8 cellular contexts compared by ENCODE assay signal in the genomic region with DNA sequence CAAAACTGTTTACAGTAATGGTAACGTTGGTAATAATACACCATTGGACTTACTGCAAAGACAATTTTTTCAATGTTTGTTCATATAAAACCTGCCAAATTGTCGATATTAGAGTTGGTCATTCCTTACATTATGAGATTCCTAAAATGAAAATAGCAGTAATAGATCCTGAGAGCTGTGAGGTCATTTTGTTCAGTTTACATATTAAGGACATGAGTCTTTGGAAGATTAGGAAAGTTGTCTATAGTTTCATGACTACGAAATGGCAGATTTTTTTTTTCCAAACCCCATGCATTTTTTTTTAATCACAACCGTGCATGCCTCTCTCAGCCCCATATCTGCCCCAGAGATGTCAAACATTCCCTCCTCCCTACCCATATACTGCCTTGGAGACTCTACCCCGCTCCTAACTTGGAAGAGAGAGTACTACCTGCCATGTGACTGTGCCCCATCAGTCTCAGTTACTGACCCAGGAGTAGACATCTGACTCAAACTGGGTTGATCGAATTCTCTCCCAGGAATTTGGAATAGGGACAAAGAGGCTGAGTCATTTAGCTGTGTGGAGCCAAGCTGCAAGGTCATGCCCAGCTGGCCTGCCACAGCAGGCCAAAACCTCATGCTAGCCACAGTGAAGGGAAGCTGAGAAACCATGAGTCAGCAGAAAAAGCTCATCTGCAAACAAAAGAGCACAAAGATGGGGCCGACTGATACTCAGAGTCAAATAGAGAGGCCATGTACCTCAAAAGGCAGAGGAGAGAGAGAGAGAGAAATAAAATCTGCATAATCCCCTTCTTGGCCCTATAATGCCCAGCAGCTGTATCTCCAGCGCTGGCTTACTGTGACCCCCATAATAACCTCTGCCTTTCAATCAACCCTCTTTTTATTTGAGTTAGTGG. TPM values are rescaled to one million over a fixed set of nuclear protein-coding genes. Genes with fewer than 3 reads are reported as not detected.
DNase-seq lines count a peak whose midpoint lies in the region; TF ChIP-seq lines count a peak whose summit lies in the region.

No MANE protein-coding gene starts in this region.

- no peak overlapping the region; a peak in 1 of 5 replicates for H3K4me3 Mint-ChIP-seq in H9

- no peak overlapping the region for H2BK12ac ChIP-seq in H9 (ENCODE audit: insufficient read length, low read depth, low read length)

- no peaks in the 10 kb centered on the region for H3K9me3 ChIP-seq in H9 (ENCODE audit: control insufficient read depth, low read depth, low read length)
- no peaks in the 10 kb centered on the region for H3K9me3 ChIP-seq in mammary epithelial cell (replicated peaks; ENCODE audit: insufficient read depth, low read length)
- H3K9me3 ChIP-seq in stomach: no peaks in the 10 kb centered on the region
- no peaks in the 10 kb centered on the region for H3K9me3 ChIP-seq in WERI-Rb-1 (ENCODE audit: severe bottlenecking)

- no peak for TF ChIP-seq EP300 in stomach (IDR thresholded peaks at IDR 0.05)

- H3K56ac ChIP-seq in H9 (ENCODE audit: insufficient read length, low read depth, low read length): no peak overlapping the region

- H3K9ac ChIP-seq in H9 (ENCODE audit: extremely low read depth, insufficient read length, low read length) (no peak overlapping the region), mammary epithelial cell (ENCODE audit: insufficient read depth, low read length) (peak overlapping the region; percentile 40)

- CTCF ChIA-PET in mammary epithelial cell (lab: Charles Lee; ENCODE audit: low non-redundant PET): no interaction called here

- DNase-seq in COLO668 (lab: John Stamatoyannopoulos, UW; ENCODE audit: unreplicated experiment) (peak; percentile 17), H9 (peak; percentile 81), NOMO-1 treated with DMSO at 0.1 percent for 48 hours (lab: John Stamatoyannopoulos, UW; ENCODE audit: unreplicated experiment) (peak; percentile 51), mammary epithelial cell (peak; percentile 98), islet precursor cell (peak; percentile 89), stomach (peak; percentile 44), WERI-Rb-1 (no peak)
- no peak for DNase-seq in effector CD8-positive, alpha-beta T cell (lab: John Stamatoyannopoulos, UW)

- H3K36me3 Mint-ChIP-seq in H9 (ENCODE audit: insufficient read depth in 1 of 3, low read depth in 3 of 3): no peaks in the 10 kb centered on the region

- intact Hi-C loops in mammary epithelial cell (cut with micrococcal nuclease): loop anchor here (1.0 to 2.0 kb wide), 3 partner anchors 9 to 66 kb away; a partner anchor contains a TSS
- intact Hi-C loops in stomach (cut with DNase I; ENCODE audit: low total_unique reads): no loop called here

- no peaks in the 10 kb centered on the region; a peak in 1 of 5 replicates for H3K9me3 Mint-ChIP-seq in H9

- no peak for TF ChIP-seq CTCF in H9 (conservative IDR thresholded peaks at IDR 0.05)
- no peak for TF ChIP-seq CTCF in mammary epithelial cell (conservative IDR thresholded peaks at IDR 0.05 in 1 of 2, IDR thresholded peaks at IDR 0.05 in 1 of 2; ENCODE audit: extremely low read depth in 1 of 2, insufficient read depth in 1 of 2, low read depth in 1 of 2, low read length in 2 of 2)
- no peak for TF ChIP-seq CTCF in stomach (IDR thresholded peaks at IDR 0.05)
- TF ChIP-seq CTCF in WERI-Rb-1 (IDR thresholded peaks at IDR 0.05; ENCODE audit: low read depth, low read length): no peak

- H4K20me1 ChIP-seq in H9 (ENCODE audit: control insufficient read depth, insufficient read depth, insufficient read length): no peaks in the 10 kb centered on the region
- H4K20me1 ChIP-seq in mammary epithelial cell (ENCODE audit: insufficient read depth, low read length): no peaks in the 10 kb centered on the region

- dilution Hi-C loops in mammary epithelial cell (cut with HindIII; ENCODE audit: low sequenced_read_pairs): no loop called here

- no peak overlapping the region for H4K91ac ChIP-seq in H9 (ENCODE audit: insufficient read length, low read depth, low read length)

- H3K27me3 Mint-ChIP-seq in H9 (ENCODE audit: low read depth): no peaks in the 10 kb centered on the region

- no peak overlapping the region for H3K4me2 ChIP-seq in H9 (ENCODE audit: insufficient read depth, insufficient read length, low read length)
- peak overlapping the region; percentile 57 for H3K4me2 ChIP-seq in mammary epithelial cell (ENCODE audit: insufficient read depth, low read depth, low read length)

- H2AK5ac ChIP-seq in H9 (ENCODE audit: insufficient read length, low read length): no peak overlapping the region

- H3K4ac ChIP-seq in H9 (ENCODE audit: low read depth, low read length): no peak overlapping the region

- no peak overlapping the region for H2BK15ac ChIP-seq in H9 (ENCODE audit: low read depth, low read length)

- no peak overlapping the region for H4K8ac ChIP-seq in H9 (replicated peaks; ENCODE audit: insufficient read length, low read depth, low read length)

- H3K4me1 Mint-ChIP-seq in H9: peaks cover 21 to 25% of the 10 kb centered on the region in 2 experiments

- H3K14ac ChIP-seq in H9 (ENCODE audit: insufficient read depth, low read length): no peak overlapping the region

- no peak overlapping the region for H4K5ac ChIP-seq in H9 (ENCODE audit: insufficient read length, low read depth, low read length)

- no peak overlapping the region for H2BK5ac ChIP-seq in H9 (ENCODE audit: insufficient read length, low read length)

- H3K79me2 ChIP-seq in H9 (ENCODE audit: insufficient read depth, low read length) (no peaks in the 10 kb centered on the region), mammary epithelial cell (ENCODE audit: insufficient read depth, low read length) (no peaks in the 10 kb centered on the region)

- H3K27ac ChIP-seq in H9 (ENCODE audit: insufficient read length, low read depth, low read length) (no peak overlapping the region), mammary epithelial cell (ENCODE audit: insufficient read depth, low read depth, low read length) (peak overlapping the region; percentile 88), stomach (peak overlapping the region in 2 of 5 donors; percentile 7 to 46), WERI-Rb-1 (no peak overlapping the region)

- no peaks in the 10 kb centered on the region for H3K79me1 ChIP-seq in H9 (ENCODE audit: insufficient read depth, low read depth, low read length, poor library complexity, severe bottlenecking)

- H3K23ac ChIP-seq in H9 (ENCODE audit: insufficient read length, low read depth, low read length): no peak overlapping the region

- no peaks in the 10 kb centered on the region for H3K23me2 ChIP-seq in H9 (ENCODE audit: insufficient read length, low read depth, low read length, poor library complexity, severe bottlenecking)

- WGBS in H9 (ENCODE audit: extremely low coverage, insufficient read length, low lambda C conversion rate): no CpG with 5 or more reads among the region's 8 CpGs
- 23% methylated on average over 8 of the region's 8 CpGs for WGBS in mammary epithelial cell (ENCODE audit: low coverage, missing lambda C conversion rate)
- WGBS in stomach, 5 donors: 42 to 62% (median 54%) methylated on average over 8 of the region's 8 CpGs

- no peak overlapping the region for H3K18ac ChIP-seq in H9 (ENCODE audit: insufficient read length, low read depth, low read length)

- H2BK20ac ChIP-seq in H9 (ENCODE audit: low read depth, low read length, poor library complexity, severe bottlenecking): no peak overlapping the region

- no peaks in the 10 kb centered on the region for H3K27me3 ChIP-seq in H9 (ENCODE audit: insufficient read depth, low read length)
- no peaks in the 10 kb centered on the region for H3K27me3 ChIP-seq in mammary epithelial cell (ENCODE audit: insufficient read depth, low read length)
- H3K27me3 ChIP-seq in stomach: no peaks in the 10 kb centered on the region
- no peaks in the 10 kb centered on the region for H3K27me3 ChIP-seq in WERI-Rb-1 (ENCODE audit: insufficient read depth, low read depth, severe bottlenecking)

- BruUV-seq in mammary epithelial cell (replicated peaks; lab: Mats Ljungman, UMichigan): TSS peak; percentile 46

- peak overlapping the region; percentile 81 to 98 (median 87); a peak in 6 of 7 replicates for H3K27ac Mint-ChIP-seq in H9

- in situ Hi-C loops in mammary epithelial cell (cut with MboI; ENCODE audit: low sequenced_read_pairs in 2 of 2): no loop called here

- no peak for TF ChIP-seq POLR2A in stomach (IDR thresholded peaks at IDR 0.05)

- no peaks in the 10 kb centered on the region for H3K36me3 ChIP-seq in mammary epithelial cell (ENCODE audit: insufficient read depth, low read length)
- H3K36me3 ChIP-seq in stomach: no peaks in the 10 kb centered on the region
- H3K36me3 ChIP-seq in WERI-Rb-1: no peaks in the 10 kb centered on the region

- 0 out of 2 replicates have a peak, but pooled peaks cover 2% of the 10 kb centered on the region for H3K4me1 ChIP-seq in H9 (ENCODE audit: insufficient read depth, low read length)
- H3K4me1 ChIP-seq in mammary epithelial cell (ENCODE audit: insufficient read depth, low read length): peaks cover 34% of the 10 kb centered on the region
- peaks cover 0 to 32% (median 9%) of the 10 kb centered on the region in 4 donors for H3K4me1 ChIP-seq in stomach

- H2AFZ ChIP-seq in H9 (ENCODE audit: low read length) (peak overlapping the region; percentile 33), mammary epithelial cell (ENCODE audit: low read depth, low read length) (peak overlapping the region; percentile 17)

- H2BK120ac ChIP-seq in H9 (ENCODE audit: low read depth, low read length, poor library complexity, severe bottlenecking): no peak overlapping the region

- no peak overlapping the region for H3K4me3 ChIP-seq in mammary epithelial cell (replicated peaks in 1 of 3; ENCODE audit: insufficient read depth in 1 of 3, low read depth in 2 of 3, low read length in 3 of 3)
- H3K4me3 ChIP-seq in stomach: no peak overlapping the region
- H3K4me3 ChIP-seq in WERI-Rb-1 (ENCODE audit: low read depth, low read length): no peak overlapping the region

- H3T11ph ChIP-seq in H9 (ENCODE audit: low read length): no peak overlapping the region

RNA-seq across cellular contexts. Expression of a gene that starts 21.0 kb away (rescaled TPM):
- total RNA-seq in H9 (2021): 75.7 and 75.9 TPM in 2 replicates
- 10 to 100 TPM; 32.7 to 65.7 TPM for total RNA-seq in mammary epithelial cell
- 23.1 TPM for polyA plus RNA-seq in mammary epithelial cell
- 36.7 TPM for polyA minus RNA-seq in mammary epithelial cell
- total RNA-seq in stomach: 10 to 100 TPM in 2 of 5 donors, 1 to 10 TPM in 2, under 1 TPM in 1; 0.58 to 49.0 (median 5.8) TPM
- 10 to 100 TPM; 13.0 to 20.3 (median 18.0) TPM for polyA plus RNA-seq in stomach

Comparison
In these comparisons a context has a peak if more than half of its experiments do, and no peak if none do; other contexts are left out.
1. DNase-seq: peak in COLO668 (single experiment), H9 (single experiment), NOMO-1 treated with DMSO at 0.1 percent for 48 hours (single experiment), mammary epithelial cell (single experiment), islet precursor cell (single experiment) and stomach (single experiment); none in WERI-Rb-1 (single experiment) and effector CD8-positive, alpha-beta T cell (single experiment).